In the genomic region with DNA sequence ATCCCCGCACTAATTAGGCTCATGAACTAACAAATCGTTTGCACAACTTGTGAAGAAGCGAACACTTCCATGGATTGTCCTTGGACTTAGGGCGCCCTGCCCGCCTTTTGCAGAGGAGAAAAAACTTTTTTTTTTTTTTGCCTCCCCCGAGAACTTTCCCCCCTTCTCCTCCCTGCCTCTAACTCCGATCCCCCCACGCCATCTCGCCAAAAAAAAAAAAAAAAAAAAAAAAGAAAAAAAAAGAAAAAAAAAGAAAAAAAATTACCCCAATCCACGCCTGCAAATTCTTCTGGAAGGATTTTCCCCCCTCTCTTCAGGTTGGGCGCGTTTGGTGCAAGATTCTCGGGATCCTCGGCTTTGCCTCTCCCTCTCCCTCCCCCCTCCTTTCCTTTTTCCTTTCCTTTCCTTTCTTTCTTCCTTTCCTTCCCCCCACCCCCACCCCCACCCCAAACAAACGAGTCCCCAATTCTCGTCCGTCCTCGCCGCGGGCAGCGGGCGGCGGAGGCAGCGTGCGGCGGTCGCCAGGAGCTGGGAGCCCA, we compare ENCODE assay signal across 10 cellular contexts. TPM values are rescaled to one million over a fixed set of nuclear protein-coding genes. Genes with fewer than 3 reads are reported as not detected.
A peak's percentile ranks its signal among the peaks of the same experiment; 100 is the strongest.
DNase-seq lines count a peak whose midpoint lies in the region; ATAC-seq and TF ChIP-seq lines count a peak whose summit lies in the region.
"Had no signal": no experiment of that assay in that cellular context is flagged by ENCODE, and none has a peak within 500 bp of the region (broad histone marks: within the 10 kb centered on the region; RNA-seq: fewer than 3 reads in every experiment).

Gene EMX2, plus strand, starts transcription at position 41 of the 539 bp plus-strand sequence. CDS start 522 bp downstream, outside the sequence.

- no peak for TF ChIP-seq CTCF in Panc1 (IDR thresholded peaks at IDR 0.05)
- no peak for TF ChIP-seq CTCF in fibroblast of the aortic adventitia (IDR thresholded peaks at IDR 0.05; ENCODE audit: insufficient read depth, low read length)

- no peaks in the 10 kb centered on the region for H3K9me3 ChIP-seq in CD8-positive, alpha-beta memory T cell (ENCODE audit: low read length)
- no peaks in the 10 kb centered on the region for H3K9me3 ChIP-seq in Panc1 (ENCODE audit: control insufficient read depth, insufficient read depth, low read depth, low read length)

- no TSS peak for BruUV-seq in Panc1 (replicated peaks; lab: Mats Ljungman, UMichigan)

- H3K4me1 Mint-ChIP-seq in CD8-positive, alpha-beta memory T cell = peaks cover 8 to 35% (median 22%) of the 10 kb centered on the region in 3 donors

- H3K27me3 Mint-ChIP-seq in CD8-positive, alpha-beta memory T cell = peaks cover 71 to 74% of the 10 kb centered on the region in 2 donors

- H3K27ac ChIP-seq in CD8-positive, alpha-beta memory T cell (ENCODE audit: low read depth, low read length) = no peak within 1 kb of the TSS
- H3K27ac ChIP-seq in Panc1 (ENCODE audit: low read length) = no peak within 1 kb of the TSS
- no peak within 1 kb of the TSS for H3K27ac ChIP-seq in rectal smooth muscle tissue (ENCODE audit: low read depth, low read length)

- H3K4me1 ChIP-seq in CD8-positive, alpha-beta memory T cell (ENCODE audit: insufficient read depth, low read length) = peaks cover 4% of the 10 kb centered on the region
- H3K4me1 ChIP-seq in Panc1 (ENCODE audit: control insufficient read depth, insufficient read depth, low read length) = peaks cover 9% of the 10 kb centered on the region; the same call in 1 of the 2 replicates
- peaks cover 2% of the 10 kb centered on the region for H3K4me1 ChIP-seq in rectal smooth muscle tissue (ENCODE audit: control insufficient read depth, insufficient read depth, low read length)

- H3K4me3 Mint-ChIP-seq in CD8-positive, alpha-beta memory T cell = peak within 1 kb of the TSS in 6 of 7 donors; percentile 27 to 70 (median 44)

- no peak within 1 kb of the TSS for H3K4me3 ChIP-seq in CD8-positive, alpha-beta memory T cell (ENCODE audit: low read length)
- peak within 1 kb of the TSS; percentile 28 to 48 for H3K4me3 ChIP-seq in Panc1 (ENCODE audit: low read depth in 2 of 2, low read length in 2 of 2)
- H3K4me3 ChIP-seq in fibroblast of the aortic adventitia (ENCODE audit: low read depth, low read length) = peak within 1 kb of the TSS; percentile 13
- H3K4me3 ChIP-seq in rectal smooth muscle tissue (ENCODE audit: low read length) = peak within 1 kb of the TSS; percentile 40

- no peak within 1 kb of the TSS for H3K9ac ChIP-seq in rectal smooth muscle tissue (ENCODE audit: low read length)

- CTCF ChIA-PET in CD8-positive, alpha-beta memory T cell (lab: Charles Lee) = no interaction called here
- CTCF ChIA-PET in Panc1 (lab: Charles Lee) = interaction anchor here (0.6 kb wide), 1 partner anchor 157 kb away, joined by 6 read pairs; no protein-coding TSS in a partner anchor

- peaks cover 0 to 3% (median 0%) of the 10 kb centered on the region in 5 donors for H3K9me3 Mint-ChIP-seq in CD8-positive, alpha-beta memory T cell

- peak within 1 kb of the TSS in 1 of 8 donors; percentile 56 for H3K27ac Mint-ChIP-seq in CD8-positive, alpha-beta memory T cell

- no peaks in the 10 kb centered on the region for H3K36me3 Mint-ChIP-seq in CD8-positive, alpha-beta memory T cell

- no peaks in the 10 kb centered on the region for H3K36me3 ChIP-seq in CD8-positive, alpha-beta memory T cell (ENCODE audit: insufficient read depth, low read length)
- H3K36me3 ChIP-seq in Panc1 (ENCODE audit: control insufficient read depth, insufficient read depth, low read length) (no peaks in the 10 kb centered on the region), rectal smooth muscle tissue (ENCODE audit: control insufficient read depth, insufficient read depth, low read length) (no peaks in the 10 kb centered on the region)

- peaks cover 42% of the 10 kb centered on the region for H3K27me3 ChIP-seq in CD8-positive, alpha-beta memory T cell (ENCODE audit: insufficient read depth, low read length, poor library complexity, severe bottlenecking)
- H3K27me3 ChIP-seq in Panc1 (ENCODE audit: control insufficient read depth, insufficient read depth, low read length) = peaks cover 38% of the 10 kb centered on the region
- H3K27me3 ChIP-seq in rectal smooth muscle tissue (ENCODE audit: control insufficient read depth, insufficient read depth, low read length) = peaks cover 76% of the 10 kb centered on the region

- POLR2A ChIA-PET in CD8-positive, alpha-beta memory T cell (lab: Charles Lee) = interaction anchor here (0.6 kb wide), 1 partner anchor 1179 kb away, joined by 3 read pairs; no protein-coding TSS in a partner anchor
- POLR2A ChIA-PET in Panc1 (lab: Charles Lee) = no interaction called here

- ATAC-seq in Panc1 (no peak), HG03025 (IDR thresholded peaks at IDR 0.05; ENCODE audit: low FRiP score, unreplicated experiment) (no peak)
- ATAC-seq: PC-3 had no signal

- intact Hi-C loops in Panc1 (cut with micrococcal nuclease; ENCODE audit: unreplicated experiment) = no loop called here

- DNase-seq in CD8-positive, alpha-beta memory T cell = no peak
- DNase-seq in Panc1 (ENCODE audit: low read depth, low spot score) = no peak
- no peak for DNase-seq in fibroblast of the aortic adventitia (ENCODE audit: low read depth)
- DNase-seq in NCI-H1105 treated with DMSO at 0.1 percent for 48 hours (lab: John Stamatoyannopoulos, UW) = no peak
- no peak for DNase-seq in stimulated activated naive CD4-positive, alpha-beta T cell (lab: John Stamatoyannopoulos, UW)
- no peak for DNase-seq in stimulated activated CD4-positive, alpha-beta T cell treated with anti-CD3 and anti-CD28 coated beads, Interleukin-12 subunit alpha, Interleukin-12 subunit beta, amount 100 ng/mL, for 4 hours
- DNase-seq: activated CD8-positive, alpha-beta memory T cell treated with anti-CD3 and anti-CD28 coated beads, Interleukin-2, amount 50 U/mL, for 48 hours; PC-3 had no signal

- in situ Hi-C loops in Panc1 (cut with HindIII; ENCODE audit: low pct_unique_long_range_greater_than_20kb, low sequenced_read_pairs) = no loop called here

RNA-seq across cellular contexts. Expression of gene EMX2, which starts in this region (rescaled TPM):
- total RNA-seq in CD8-positive, alpha-beta memory T cell = not detected
- polyA plus RNA-seq in CD8-positive, alpha-beta memory T cell = not detected
- not detected for total RNA-seq in Panc1 (2021; ENCODE audit: unreplicated experiment)
- not detected for polyA plus RNA-seq in Panc1 (2012; ENCODE audit: insufficient read length)
- total RNA-seq in fibroblast of the aortic adventitia (ENCODE audit: low replicate concordance) = 0.18 and 1.1 TPM in 2 replicates
- total RNA-seq: PC-3 had no signal
